Comparison of ENCODE assay signal across 26 cellular contexts in genomic region chr7:79909124-79909641, GRCh38.
DNase-seq lines count a peak whose midpoint lies in the region; ATAC-seq lines count a peak whose summit lies in the region.
"Had no signal": no experiment of that assay in that cellular context is flagged by ENCODE, and none has a peak within 500 bp of the region (broad histone marks: within the 10 kb centered on the region; RNA-seq: fewer than 3 reads in every experiment).

No MANE protein-coding gene starts in this region.

- H3K4me1 Mint-ChIP-seq in activated naive CD8-positive, alpha-beta T cell (ENCODE audit: low read depth), result peaks cover 55% of the 10 kb centered on the region
- peaks cover 43% of the 10 kb centered on the region for H3K4me1 Mint-ChIP-seq in activated naive CD8-positive, alpha-beta T cell treated with anti-CD3 and anti-CD28 coated beads for 36 hours
- peaks cover 3 to 53% (median 43%) of the 10 kb centered on the region in 7 donors for H3K4me1 Mint-ChIP-seq in naive thymus-derived CD4-positive, alpha-beta T cell

- H3K9me3 Mint-ChIP-seq in activated naive CD8-positive, alpha-beta T cell (ENCODE audit: low read depth), result no peaks in the 10 kb centered on the region
- H3K9me3 Mint-ChIP-seq in activated naive CD8-positive, alpha-beta T cell treated with anti-CD3 and anti-CD28 coated beads for 36 hours, result peaks cover 9% of the 10 kb centered on the region
- H3K9me3 Mint-ChIP-seq in naive thymus-derived CD4-positive, alpha-beta T cell, result peaks cover 0 to 6% (median 0%) of the 10 kb centered on the region in 11 donors

- peaks cover 0 to 18% of the 10 kb centered on the region in 2 donors for H3K4me1 ChIP-seq in naive thymus-derived CD4-positive, alpha-beta T cell (ENCODE audit: control insufficient read depth in 2 of 2, insufficient read depth in 2 of 2, low read length in 2 of 2)
- H3K4me1 ChIP-seq: A549 had no signal

- intact Hi-C loops in naive thymus-derived CD4-positive, alpha-beta T cell (cut with micrococcal nuclease), result loop anchor here in 1 of 2 donors (1.0 to 5.0 kb wide), 5 partner anchors 102 to 637 kb away; no protein-coding TSS in a partner anchor

- peak overlapping the region; percentile 27 for H3K4me3 Mint-ChIP-seq in activated naive CD8-positive, alpha-beta T cell
- H3K4me3 Mint-ChIP-seq in activated naive CD8-positive, alpha-beta T cell treated with anti-CD3 and anti-CD28 coated beads for 36 hours, result no peak overlapping the region
- H3K4me3 Mint-ChIP-seq in naive thymus-derived CD4-positive, alpha-beta T cell, result peak overlapping the region in 1 of 10 donors; percentile 29
- H3K4me3 Mint-ChIP-seq: CD8-positive, alpha-beta memory T cell had no signal

- POLR2A ChIA-PET in naive thymus-derived CD4-positive, alpha-beta T cell (lab: Charles Lee), result no interaction called here

- ATAC-seq in naive thymus-derived CD4-positive, alpha-beta T cell, result no peak
- ATAC-seq in HG03159 (IDR thresholded peaks at IDR 0.05; ENCODE audit: unreplicated experiment) (no peak), HG03469 (IDR thresholded peaks at IDR 0.05; ENCODE audit: unreplicated experiment) (no peak)
- ATAC-seq: A549, Panc1 had no signal

- H3K36me3 ChIP-seq in naive thymus-derived CD4-positive, alpha-beta T cell (ENCODE audit: control insufficient read depth in 2 of 3, insufficient read depth in 3 of 3, low read length in 3 of 3), result no peaks in the 10 kb centered on the region

- no peak overlapping the region for H3K27ac ChIP-seq in naive thymus-derived CD4-positive, alpha-beta T cell (ENCODE audit: low read depth, low read length)
- H3K27ac ChIP-seq: A549, RWPE1 had no signal

- no peaks in the 10 kb centered on the region for H3K36me3 Mint-ChIP-seq in activated naive CD8-positive, alpha-beta T cell
- H3K36me3 Mint-ChIP-seq in activated naive CD8-positive, alpha-beta T cell treated with anti-CD3 and anti-CD28 coated beads for 36 hours, result peaks cover 4% of the 10 kb centered on the region
- no peaks in the 10 kb centered on the region for H3K36me3 Mint-ChIP-seq in naive thymus-derived CD4-positive, alpha-beta T cell
- H3K36me3 Mint-ChIP-seq: CD8-positive, alpha-beta memory T cell had no signal

- H3K27ac Mint-ChIP-seq in activated naive CD8-positive, alpha-beta T cell, result peak overlapping the region; percentile 22
- no peak overlapping the region for H3K27ac Mint-ChIP-seq in activated naive CD8-positive, alpha-beta T cell treated with anti-CD3 and anti-CD28 coated beads for 36 hours
- peak overlapping the region in 3 of 9 donors; percentile 3 to 30 (median 9) for H3K27ac Mint-ChIP-seq in naive thymus-derived CD4-positive, alpha-beta T cell
- H3K27ac Mint-ChIP-seq: CD8-positive, alpha-beta memory T cell had no signal

- CTCF ChIA-PET in naive thymus-derived CD4-positive, alpha-beta T cell (lab: Charles Lee), result interaction anchor here (0.6 to 2.2 kb wide), 5 partner anchors 56 to 611 kb away, joined by 3 to 6 read pairs (median 3); no protein-coding TSS in a partner anchor

- H3K4me3 ChIP-seq in naive thymus-derived CD4-positive, alpha-beta T cell (ENCODE audit: low read length), result no peak overlapping the region
- H3K4me3 ChIP-seq: A549 had no signal

- H3K9me3 ChIP-seq in naive thymus-derived CD4-positive, alpha-beta T cell (ENCODE audit: control insufficient read depth in 2 of 3, low read length in 3 of 3), result no peaks in the 10 kb centered on the region
- H3K9me3 ChIP-seq: A549 had no signal

- no peak for DNase-seq in activated naive CD8-positive, alpha-beta T cell treated with anti-CD3 and anti-CD28 coated beads for 36 hours
- DNase-seq in M059J (ENCODE audit: low read depth), result peak; percentile 52
- DNase-seq in naive thymus-derived CD4-positive, alpha-beta T cell, result peak in 7 of 9 donors; percentile 17 to 55 (median 40)
- no peak for DNase-seq in DMS53 (lab: John Stamatoyannopoulos, UW)
- DNase-seq: AML-193, C1 segment of cervical spinal cord, DMS 273 treated with DMSO at 0.1 percent for 48 hours, DMS79 treated with DMSO at 0.1 percent for 48 hours, H7, KG1, NCI-H1048, NCI-H1417, NCI-H1694, NCI-H2081, NCI-H2171, NCI-H226, NCI-H510A, NCI-H69, SHP77 had no signal

- H3K27me3 ChIP-seq in naive thymus-derived CD4-positive, alpha-beta T cell (ENCODE audit: control insufficient read depth in 2 of 2, insufficient read depth in 2 of 2, low read length in 2 of 2), result no peaks in the 10 kb centered on the region

- H3K27me3 Mint-ChIP-seq in activated naive CD8-positive, alpha-beta T cell, result no peaks in the 10 kb centered on the region
- H3K27me3 Mint-ChIP-seq in activated naive CD8-positive, alpha-beta T cell treated with anti-CD3 and anti-CD28 coated beads for 36 hours, result no peaks in the 10 kb centered on the region
- no peaks in the 10 kb centered on the region for H3K27me3 Mint-ChIP-seq in naive thymus-derived CD4-positive, alpha-beta T cell
- H3K27me3 Mint-ChIP-seq: CD8-positive, alpha-beta memory T cell had no signal

Comparison
In these comparisons a context has a peak if more than half of its experiments do, and no peak if none do; other contexts are left out.
1. DNase-seq: peak in M059J (single experiment) and naive thymus-derived CD4-positive, alpha-beta T cell (7 of 9); none in activated naive CD8-positive, alpha-beta T cell treated with anti-CD3 and anti-CD28 coated beads for 36 hours (single experiment) and DMS53 (single experiment).